In genomic region chr19:42246869-42247630, GRCh38 we compare ENCODE assay signal across 1 cellular context.
TF ChIP-seq lines count a peak whose summit lies in the region.

No MANE protein-coding gene starts in this region.

TF ChIP-seq in H1, 55 proteins besides CTCF, POLR2A, EP300 and RAD21:
- TF ChIP-seq SIRT6 (IDR thresholded peaks at IDR 0.05; ENCODE audit: low read length) (no peak), KDM4A (IDR thresholded peaks at IDR 0.05; ENCODE audit: low read depth, low read length, severe bottlenecking) (no peak), EZH2 (IDR thresholded peaks at IDR 0.05; ENCODE audit: low read depth, low read length, severe bottlenecking) (no peak), POLR2AphosphoS5 (IDR thresholded peaks at IDR 0.05; ENCODE audit: low read depth, low read length) (no peak), RFX5 (IDR thresholded peaks at IDR 0.05; ENCODE audit: borderline replicate concordance, low read depth, low read length) (no peak), KDM5A (IDR thresholded peaks at IDR 0.05; ENCODE audit: low read length) (no peak), CHD2 (IDR thresholded peaks at IDR 0.05; ENCODE audit: low read length) (no peak), TAF1 (IDR thresholded peaks at IDR 0.05; ENCODE audit: low read depth, low read length) (no peak), MAFK (IDR thresholded peaks at IDR 0.05; ENCODE audit: low read depth, low read length) (no peak), RXRA (IDR thresholded peaks at IDR 0.05; ENCODE audit: insufficient read depth, low read depth, low read length) (no peak), POU5F1 (IDR thresholded peaks at IDR 0.05; ENCODE audit: low read depth, low read length) (no peak), ZNF274 (IDR thresholded peaks at IDR 0.05; ENCODE audit: borderline replicate concordance, extremely low read depth, low read length) (no peak), JUND (IDR thresholded peaks at IDR 0.05; ENCODE audit: low read length) (no peak), CHD1 (IDR thresholded peaks at IDR 0.05; ENCODE audit: low read depth, low read length) (no peak), NANOG (IDR thresholded peaks at IDR 0.05; ENCODE audit: insufficient read depth, low read depth, low read length, poor library complexity, severe bottlenecking) (no peak), TCF12 (IDR thresholded peaks at IDR 0.05; ENCODE audit: low read depth, low read length) (no peak), CEBPB (IDR thresholded peaks at IDR 0.05; ENCODE audit: low read depth, low read length) (no peak), SIX5 (IDR thresholded peaks at IDR 0.05; ENCODE audit: low read depth, low read length) (no peak), HDAC6 (IDR thresholded peaks at IDR 0.05; ENCODE audit: low read depth, low read length) (no peak), GTF2F1 (IDR thresholded peaks at IDR 0.05; ENCODE audit: borderline replicate concordance, low read depth, low read length) (no peak)
